Comparison of ENCODE assay signal across 8 cellular contexts in genomic region chr12:124713436-124714082, GRCh38.
DNase-seq lines count a peak whose midpoint lies in the region; ATAC-seq and TF ChIP-seq lines count a peak whose summit lies in the region.

No MANE protein-coding gene starts in this region.

- TF ChIP-seq EP300 in transverse colon (IDR thresholded peaks at IDR 0.05; ENCODE audit: low read depth), result peak; percentile 90

- no peaks in the 10 kb centered on the region for H3K9me3 ChIP-seq in transverse colon

- TF ChIP-seq CTCF in epithelial cell of proximal tubule (conservative IDR thresholded peaks at IDR 0.05; ENCODE audit: low read depth, low read length) (no peak), osteocyte (IDR thresholded peaks at IDR 0.05) (no peak), transverse colon (IDR thresholded peaks at IDR 0.05) (no peak)

- in situ Hi-C loops in transverse colon (cut with MboI; ENCODE audit: low pct_ligation_motif_present in 1 of 4, low pct_unique_long_range_greater_than_20kb in 1 of 4, low sequenced_read_pairs in 3 of 4), result no loop called here

- peaks cover 2% of the 10 kb centered on the region for H3K36me3 Mint-ChIP-seq in osteocyte (ENCODE audit: unreplicated experiment)

- H3K9me3 Mint-ChIP-seq in osteocyte (ENCODE audit: unreplicated experiment), result no peaks in the 10 kb centered on the region

- 47 to 49% methylated on average over 12 to 17 of the region's 17 CpGs for WGBS in transverse colon (ENCODE audit: low coverage in 1 of 2), 2 donors

- peaks cover 41% of the 10 kb centered on the region for H3K4me1 Mint-ChIP-seq in osteocyte (ENCODE audit: unreplicated experiment)

- peaks cover 3 to 22% (median 9%) of the 10 kb centered on the region in 4 donors for H3K4me1 ChIP-seq in transverse colon

- intact Hi-C loops in transverse colon (cut with DNase I; ENCODE audit: low total_unique reads), result no loop called here

- H3K27me3 ChIP-seq in transverse colon, result no peaks in the 10 kb centered on the region

- H3K27ac Mint-ChIP-seq in osteocyte (ENCODE audit: unreplicated experiment), result peak overlapping the region; percentile 83

- no peaks in the 10 kb centered on the region for H3K36me3 ChIP-seq in transverse colon

- no peak overlapping the region for H3K4me3 Mint-ChIP-seq in osteocyte (ENCODE audit: unreplicated experiment)

- no peak for TF ChIP-seq POLR2A in transverse colon (IDR thresholded peaks at IDR 0.05)

- H3K4me3 ChIP-seq in epithelial cell of proximal tubule (ENCODE audit: low read depth, low read length) (peak overlapping the region; percentile 21), transverse colon (peak overlapping the region in 1 of 4 donors; percentile 14)

- ATAC-seq in GM19438 (IDR thresholded peaks at IDR 0.05; ENCODE audit: low read depth, unreplicated experiment) (peak; percentile 90), HG03469 (IDR thresholded peaks at IDR 0.05; ENCODE audit: unreplicated experiment) (peak; percentile 81), GM19324 (IDR thresholded peaks at IDR 0.05; ENCODE audit: low FRiP score, unreplicated experiment) (no peak)

- no peaks in the 10 kb centered on the region for H3K27me3 Mint-ChIP-seq in osteocyte (ENCODE audit: unreplicated experiment)

- DNase-seq in activated CD4-positive, alpha-beta T cell treated with anti-CD3 and anti-CD28 coated beads, Interleukin-2, amount 50 U/mL, for 24 hours (ENCODE audit: low read depth in 1 of 2, low spot score in 1 of 2), result peak; percentile 38 to 83
- peak; percentile 83 for DNase-seq in epithelial cell of proximal tubule (ENCODE audit: low read depth)
- no peak for DNase-seq in osteocyte (ENCODE audit: extremely low spot score, unreplicated experiment)
- DNase-seq in transverse colon, result no peak
- DNase-seq in NCI-H1694 (lab: John Stamatoyannopoulos, UW), result no peak

- H3K27ac ChIP-seq in transverse colon, result peak overlapping the region; percentile 76 to 88 (median 81)

Comparison
In these comparisons a context has a peak if more than half of its experiments do, and no peak if none do; other contexts are left out.
1. DNase-seq: peak in activated CD4-positive, alpha-beta T cell treated with anti-CD3 and anti-CD28 coated beads, Interleukin-2, amount 50 U/mL, for 24 hours (2 of 2) and epithelial cell of proximal tubule (single experiment); none in osteocyte (single experiment), transverse colon (single experiment) and NCI-H1694 (single experiment).